Comparison of ENCODE assay signal across 12 cellular contexts in genomic region chr17:72297326-72298115, GRCh38.
A peak's percentile ranks its signal among the peaks of the same experiment; 100 is the strongest.
DNase-seq lines count a peak whose midpoint lies in the region; FAIRE-seq and TF ChIP-seq lines count a peak whose summit lies in the region.
"Had no signal": no experiment of that assay in that cellular context is flagged by ENCODE, and none has a peak within 500 bp of the region (broad histone marks: within the 10 kb centered on the region; RNA-seq: fewer than 3 reads in every experiment).

No MANE protein-coding gene starts in this region.

- POLR2A ChIA-PET in MCF 10A (lab: Yijun Ruan, JAX), result interaction anchor here (0.8 to 2.5 kb wide), 6 partner anchors 10 to 24 kb away, joined by 3 to 10 read pairs (median 6); no protein-coding TSS in a partner anchor

- TF ChIP-seq EP300 in tibial nerve (IDR thresholded peaks at IDR 0.05), result peak in 1 of 2 donors; percentile 38

- no peak for TF ChIP-seq POLR2A in breast epithelium (IDR thresholded peaks at IDR 0.05)
- no peak for TF ChIP-seq POLR2A in tibial nerve (IDR thresholded peaks at IDR 0.05)

- H3K27me3 Mint-ChIP-seq in MCF 10A (ENCODE audit: insufficient read depth, unreplicated experiment), result no peaks in the 10 kb centered on the region
- peaks cover 3% of the 10 kb centered on the region for H3K27me3 Mint-ChIP-seq in astrocyte (ENCODE audit: low read depth, unreplicated experiment)
- H3K27me3 Mint-ChIP-seq in activated naive CD8-positive, alpha-beta T cell treated with anti-CD3 and anti-CD28 coated beads for 36 hours, result no peaks in the 10 kb centered on the region

- no peaks in the 10 kb centered on the region for H3K4me1 ChIP-seq in breast epithelium
- H3K4me1 ChIP-seq in astrocyte (ENCODE audit: insufficient read depth, low read length), result peaks cover 17% of the 10 kb centered on the region
- H3K4me1 ChIP-seq in right atrium auricular region, result peaks cover 0 to 11% of the 10 kb centered on the region in 2 donors
- H3K4me1 ChIP-seq in tibial nerve, result peaks cover 0 to 23% (median 0%) of the 10 kb centered on the region in 4 donors
- H3K4me1 ChIP-seq: colonic mucosa had no signal

- TF ChIP-seq CTCF in MCF 10A (IDR thresholded peaks at IDR 0.05; ENCODE audit: unreplicated experiment) (no peak), breast epithelium (IDR thresholded peaks at IDR 0.05) (no peak), astrocyte (IDR thresholded peaks at IDR 0.05; ENCODE audit: insufficient read depth, low read depth, low read length) (no peak), right atrium auricular region (IDR thresholded peaks at IDR 0.05) (no peak), tibial nerve (IDR thresholded peaks at IDR 0.05) (no peak)

- CTCF ChIA-PET in MCF 10A (lab: Yijun Ruan, JAX), result interaction anchor here (0.6 kb wide), 1 partner anchor 1181 kb away, joined by 5 read pairs; no protein-coding TSS in a partner anchor

- H3K4me3 ChIP-seq in breast epithelium, result no peak overlapping the region
- no peak overlapping the region for H3K4me3 ChIP-seq in astrocyte (ENCODE audit: insufficient read depth, low read depth, low read length)
- no peak overlapping the region for H3K4me3 ChIP-seq in right atrium auricular region
- no peak overlapping the region for H3K4me3 ChIP-seq in tibial nerve
- H3K4me3 ChIP-seq: colonic mucosa had no signal

- peak overlapping the region; percentile 37 for H3K4me3 Mint-ChIP-seq in MCF 10A (ENCODE audit: unreplicated experiment)
- peak overlapping the region; percentile 18 for H3K4me3 Mint-ChIP-seq in astrocyte (ENCODE audit: unreplicated experiment)
- no peak overlapping the region for H3K4me3 Mint-ChIP-seq in activated naive CD8-positive, alpha-beta T cell treated with anti-CD3 and anti-CD28 coated beads for 36 hours

- H3K27ac ChIP-seq in breast epithelium (no peak overlapping the region), astrocyte (ENCODE audit: low read depth, low read length) (peak overlapping the region; percentile 29), right atrium auricular region (no peak overlapping the region), tibial nerve (no peak overlapping the region)
- H3K27ac ChIP-seq: colonic mucosa had no signal

- H3K4me2 ChIP-seq in astrocyte (ENCODE audit: low read length), result peak overlapping the region; percentile 60

- FAIRE-seq in astrocyte (lab: Jason Lieb, UNC), result no peak

- H4K20me1 ChIP-seq in astrocyte (ENCODE audit: insufficient read depth, low read length), result no peaks in the 10 kb centered on the region

- H3K27me3 ChIP-seq in breast epithelium (no peaks in the 10 kb centered on the region), astrocyte (ENCODE audit: insufficient read depth, low read length) (no peaks in the 10 kb centered on the region), right atrium auricular region (no peaks in the 10 kb centered on the region), tibial nerve (no peaks in the 10 kb centered on the region)
- H3K27me3 ChIP-seq: colonic mucosa had no signal

- intact Hi-C loops in MCF 10A (cut with micrococcal nuclease) (loop anchor here (1.0 to 2.0 kb wide), 2 partner anchors 65 to 176 kb away; partner anchors contain the start of gene SOX9), breast epithelium (cut with DNase I; ENCODE audit: low total_unique reads) (no loop called here)

- DNase-seq in MCF 10A (ENCODE audit: unreplicated experiment) (peak; percentile 91), breast epithelium (ENCODE audit: low spot score in 2 of 2) (no peak), astrocyte (ENCODE audit: low read depth) (peak; percentile 59), right atrium auricular region (ENCODE audit: low spot score) (peak; percentile 62), tibial nerve (ENCODE audit: low spot score in 2 of 2) (peak; percentile 23 to 57), GOT3 (lab: John Stamatoyannopoulos, UW) (no peak)
- DNase-seq in activated T-cell treated with anti-CD3 and anti-CD28 coated beads, Interleukin-2, amount 50 U/mL, for 1 hour, result no peak
- no peak for DNase-seq in activated naive CD8-positive, alpha-beta T cell treated with anti-CD3 and anti-CD28 coated beads for 36 hours
- DNase-seq: 8988T, colonic mucosa, DMS79 treated with DMSO at 0.1 percent for 48 hours, NCI-H2227 treated with DMSO at 0.1 percent for 48 hours had no signal

- 44 to 59% methylated on average over 9 of the region's 9 CpGs for WGBS in tibial nerve, 2 donors

- H3K9me3 Mint-ChIP-seq in MCF 10A (ENCODE audit: unreplicated experiment), result peaks cover 7% of the 10 kb centered on the region
- no peaks in the 10 kb centered on the region for H3K9me3 Mint-ChIP-seq in astrocyte (ENCODE audit: unreplicated experiment)
- no peaks in the 10 kb centered on the region for H3K9me3 Mint-ChIP-seq in activated naive CD8-positive, alpha-beta T cell treated with anti-CD3 and anti-CD28 coated beads for 36 hours

- H3K36me3 Mint-ChIP-seq in MCF 10A (ENCODE audit: insufficient read depth, unreplicated experiment) (peaks cover 5% of the 10 kb centered on the region), astrocyte (ENCODE audit: low read depth, unreplicated experiment) (no peaks in the 10 kb centered on the region)
- H3K36me3 Mint-ChIP-seq in activated naive CD8-positive, alpha-beta T cell treated with anti-CD3 and anti-CD28 coated beads for 36 hours, result no peaks in the 10 kb centered on the region

- H3K36me3 ChIP-seq in breast epithelium (no peaks in the 10 kb centered on the region), astrocyte (ENCODE audit: insufficient read depth, low read length) (no peaks in the 10 kb centered on the region), right atrium auricular region (no peaks in the 10 kb centered on the region), tibial nerve (no peaks in the 10 kb centered on the region)
- H3K36me3 ChIP-seq: colonic mucosa had no signal

- no peak overlapping the region for H3K9ac ChIP-seq in astrocyte (ENCODE audit: low read length)

- H3K4me1 Mint-ChIP-seq in MCF 10A (ENCODE audit: insufficient read depth, unreplicated experiment), result peaks cover 20% of the 10 kb centered on the region
- peaks cover 19% of the 10 kb centered on the region for H3K4me1 Mint-ChIP-seq in astrocyte (ENCODE audit: low read depth, unreplicated experiment)
- no peaks in the 10 kb centered on the region for H3K4me1 Mint-ChIP-seq in activated naive CD8-positive, alpha-beta T cell treated with anti-CD3 and anti-CD28 coated beads for 36 hours

- H3K9me3 ChIP-seq in breast epithelium (no peaks in the 10 kb centered on the region), astrocyte (ENCODE audit: insufficient read depth, low read depth, low read length) (no peaks in the 10 kb centered on the region), right atrium auricular region (no peaks in the 10 kb centered on the region), tibial nerve (no peaks in the 10 kb centered on the region)
- H3K9me3 ChIP-seq: colonic mucosa had no signal

- H2AFZ ChIP-seq in astrocyte (ENCODE audit: low read depth, low read length), result no peak overlapping the region

- H3K79me2 ChIP-seq in astrocyte (ENCODE audit: insufficient read depth, low read length), result no peaks in the 10 kb centered on the region

- H3K27ac Mint-ChIP-seq in MCF 10A (ENCODE audit: low read depth, unreplicated experiment) (no peak overlapping the region), astrocyte (ENCODE audit: unreplicated experiment) (peak overlapping the region; percentile 76)
- H3K27ac Mint-ChIP-seq in activated naive CD8-positive, alpha-beta T cell treated with anti-CD3 and anti-CD28 coated beads for 36 hours, result no peak overlapping the region

- no TSS peak for BruUV-seq in MCF 10A (replicated peaks; lab: Mats Ljungman, UMichigan)

Comparison
In these comparisons a context has a peak if more than half of its experiments do, and no peak if none do; other contexts are left out.
1. DNase-seq: peak in MCF 10A (single experiment), astrocyte (single experiment), right atrium auricular region (single experiment) and tibial nerve (2 of 2); none in breast epithelium (0 of 2), activated T-cell treated with anti-CD3 and anti-CD28 coated beads, Interleukin-2, amount 50 U/mL, for 1 hour (single experiment), GOT3 (single experiment) and activated naive CD8-positive, alpha-beta T cell treated with anti-CD3 and anti-CD28 coated beads for 36 hours (single experiment).